In genomic region chr6:129251669-129252376, GRCh38 we compare ENCODE assay signal across 8 cellular contexts.
DNase-seq lines count a peak whose midpoint lies in the region; FAIRE-seq and TF ChIP-seq lines count a peak whose summit lies in the region.

No MANE protein-coding gene starts in this region.

- H3K4me1 ChIP-seq in Karpas-422 (ENCODE audit: low read length) (no peaks in the 10 kb centered on the region), hepatocyte (ENCODE audit: insufficient read depth) (no peaks in the 10 kb centered on the region), smooth muscle cell (ENCODE audit: low read depth) (no peaks in the 10 kb centered on the region)

- no peaks in the 10 kb centered on the region for H3K36me3 ChIP-seq in Karpas-422 (ENCODE audit: insufficient read depth, low read length)
- no peaks in the 10 kb centered on the region for H3K36me3 ChIP-seq in hepatocyte (replicated peaks; ENCODE audit: insufficient read depth, low read depth)
- H3K36me3 ChIP-seq in smooth muscle cell (ENCODE audit: low read depth) = peaks cover 4% of the 10 kb centered on the region

- H3F3A ChIP-seq in smooth muscle cell (ENCODE audit: low read depth) = no peaks in the 10 kb centered on the region

- H2AFZ ChIP-seq in Karpas-422 (ENCODE audit: low read length) = no peak overlapping the region
- no peak overlapping the region for H2AFZ ChIP-seq in hepatocyte
- H2AFZ ChIP-seq in smooth muscle cell (ENCODE audit: low read depth) = no peak overlapping the region

- H3K9ac ChIP-seq in Karpas-422 (ENCODE audit: low read length) (no peak overlapping the region), smooth muscle cell (ENCODE audit: low read depth) (no peak overlapping the region)

- H3K9me3 ChIP-seq in Karpas-422 (ENCODE audit: low read length) (no peaks in the 10 kb centered on the region), hepatocyte (ENCODE audit: low read depth) (no peaks in the 10 kb centered on the region), smooth muscle cell (replicated peaks; ENCODE audit: low read depth) (no peaks in the 10 kb centered on the region)

- no peak overlapping the region for H3K4me3 ChIP-seq in Karpas-422 (ENCODE audit: low read length)
- H3K4me3 ChIP-seq in hepatocyte = no peak overlapping the region
- no peak overlapping the region for H3K4me3 ChIP-seq in smooth muscle cell

- H3K4me2 ChIP-seq in Karpas-422 (ENCODE audit: low read depth, low read length, poor library complexity, severe bottlenecking) (no peak overlapping the region), hepatocyte (peak overlapping the region; percentile 12), smooth muscle cell (no peak overlapping the region)

- no peaks in the 10 kb centered on the region for H3K27me3 ChIP-seq in Karpas-422 (ENCODE audit: low read length)
- H3K27me3 ChIP-seq in hepatocyte = no peaks in the 10 kb centered on the region
- H3K27me3 ChIP-seq in smooth muscle cell (ENCODE audit: low read depth) = no peaks in the 10 kb centered on the region

- 66% methylated on average over 13 of the region's 13 CpGs for WGBS in hepatocyte (ENCODE audit: low lambda C conversion rate, missing lambda C conversion rate)
- 69% methylated on average over 13 of the region's 13 CpGs for WGBS in smooth muscle cell (ENCODE audit: low lambda C conversion rate)

- H4K20me1 ChIP-seq in Karpas-422 (ENCODE audit: insufficient read depth, low read depth, low read length) (no peaks in the 10 kb centered on the region), hepatocyte (ENCODE audit: insufficient read depth, poor library complexity, severe bottlenecking) (no peaks in the 10 kb centered on the region), smooth muscle cell (ENCODE audit: low read depth) (no peaks in the 10 kb centered on the region)

- DNase-seq in NCI-H510A treated with DMSO at 0.1 percent for 48 hours (lab: John Stamatoyannopoulos, UW) (peak; percentile 28), NCI-H510A (lab: John Stamatoyannopoulos, UW) (no peak), H54 (ENCODE audit: insufficient read length, low spot score) (peak; percentile 1), Karpas-422 (peak; percentile 81), SK-N-DZ (ENCODE audit: low spot score) (peak; percentile 66), amniotic epithelial cell (ENCODE audit: low read depth) (peak; percentile 76), hepatocyte (ENCODE audit: low spot score) (peak; percentile 80), smooth muscle cell (lab: John Stamatoyannopoulos, UW; ENCODE audit: unreplicated experiment) (no peak)

- no peak for FAIRE-seq in H54 (lab: Jason Lieb, UNC)

- H3K27ac ChIP-seq in Karpas-422 (ENCODE audit: low read length) = no peak overlapping the region
- H3K27ac ChIP-seq in hepatocyte = no peak overlapping the region
- H3K27ac ChIP-seq in smooth muscle cell (ENCODE audit: low read depth) = no peak overlapping the region

- no peaks in the 10 kb centered on the region for H3K9me2 ChIP-seq in Karpas-422 (replicated peaks; ENCODE audit: insufficient read depth, low read length)
- no peaks in the 10 kb centered on the region for H3K9me2 ChIP-seq in hepatocyte (replicated peaks; ENCODE audit: insufficient read depth)

- TF ChIP-seq POLR2A in H54 (IDR thresholded peaks at IDR 0.05; ENCODE audit: low read depth, low read length) = no peak

- H3K79me2 ChIP-seq in Karpas-422 (ENCODE audit: low read length) = no peaks in the 10 kb centered on the region
- H3K79me2 ChIP-seq in hepatocyte = no peaks in the 10 kb centered on the region
- H3K79me2 ChIP-seq in smooth muscle cell (ENCODE audit: low read depth) = no peaks in the 10 kb centered on the region

- TF ChIP-seq CTCF in hepatocyte (IDR thresholded peaks at IDR 0.05; ENCODE audit: poor library complexity) (peak; percentile 83), smooth muscle cell (IDR thresholded peaks at IDR 0.05; ENCODE audit: borderline replicate concordance, insufficient read depth, poor library complexity, severe bottlenecking) (peak; percentile 91)

Comparison
In these comparisons a context has a peak if more than half of its experiments do, and no peak if none do; other contexts are left out.
1. DNase-seq: peak in NCI-H510A treated with DMSO at 0.1 percent for 48 hours (single experiment), H54 (single experiment), Karpas-422 (single experiment), SK-N-DZ (single experiment), amniotic epithelial cell (single experiment) and hepatocyte (single experiment); none in NCI-H510A (single experiment) and smooth muscle cell (single experiment).